1 cellular context compared by ENCODE assay signal in genomic region chr7:47611045-47611511, GRCh38.
TF ChIP-seq lines count a peak whose summit lies in the region.

No MANE protein-coding gene starts in this region.

TF ChIP-seq in IMR-90, 13 proteins besides CTCF, POLR2A, EP300 and RAD21 (continued from another document):
- TF ChIP-seq ELK1 (IDR thresholded peaks at IDR 0.05; ENCODE audit: borderline replicate concordance, low read depth, low read length) (no peak), MAZ (IDR thresholded peaks at IDR 0.05; ENCODE audit: borderline replicate concordance, low read depth, low read length) (no peak), SMC3 (IDR thresholded peaks at IDR 0.05; ENCODE audit: low read depth, low read length) (no peak), NFE2L2 (IDR thresholded peaks at IDR 0.05; ENCODE audit: low read depth, low read length) (no peak), BHLHE40 (IDR thresholded peaks at IDR 0.05; ENCODE audit: low read depth, low read length) (no peak), RCOR1 (IDR thresholded peaks at IDR 0.05; ENCODE audit: insufficient replicate concordance, low read length) (no peak)
